9 cellular contexts compared by ENCODE assay signal in genomic region chr16:67284699-67285646, GRCh38. TPM values are rescaled to one million over a fixed set of nuclear protein-coding genes. Genes with fewer than 3 reads are reported as not detected.
DNase-seq lines count a peak whose midpoint lies in the region; ATAC-seq and TF ChIP-seq lines count a peak whose summit lies in the region.
"Had no signal": no experiment of that assay in that cellular context is flagged by ENCODE, and none has a peak within 500 bp of the region (broad histone marks: within the 10 kb centered on the region; RNA-seq: fewer than 3 reads in every experiment).

No MANE protein-coding gene starts in this region.

- intact Hi-C loops in A673 (cut with micrococcal nuclease; ENCODE audit: unreplicated experiment), result no loop called here

- no peak for DNase-seq in GM10266 (ENCODE audit: extremely low spot score)
- DNase-seq in NCI-H69 (lab: John Stamatoyannopoulos, UW), result peak; percentile 87
- DNase-seq in endodermal cell, result peak; percentile 94
- peak; percentile 26 for DNase-seq in neural crest cell (ENCODE audit: low read depth, low spot score)
- no peak for DNase-seq in activated CD4-positive, alpha-beta memory T cell treated with anti-CD3 and anti-CD28 coated beads, Interleukin-2, amount 10 ng/mL, durations not matched to agents 7 days and 5 days
- no peak for DNase-seq in A673 (ENCODE audit: low spot score)
- DNase-seq in stimulated activated CD4-positive, alpha-beta T cell treated with anti-CD3 and anti-CD28 coated beads, Interleukin-4, amount 100 ng/mL, for 1 hour, result no peak

- H3K27ac ChIP-seq in endodermal cell (ENCODE audit: low read depth, low read length) (no peak overlapping the region), A673 (ENCODE audit: low read depth, low read length, poor library complexity, severe bottlenecking) (no peak overlapping the region)

- H3K36me3 ChIP-seq in endodermal cell (ENCODE audit: control insufficient read depth, insufficient read depth, low read length) (no peaks in the 10 kb centered on the region), A673 (ENCODE audit: insufficient read depth, low read length, poor library complexity, severe bottlenecking) (no peaks in the 10 kb centered on the region)

- no peaks in the 10 kb centered on the region for H3K27me3 Mint-ChIP-seq in endodermal cell (ENCODE audit: insufficient read depth)
- H3K27me3 Mint-ChIP-seq in neural crest cell (ENCODE audit: low read depth), result no peaks in the 10 kb centered on the region
- H3K27me3 Mint-ChIP-seq in activated CD4-positive, alpha-beta memory T cell treated with anti-CD3 and anti-CD28 coated beads, Interleukin-2, amount 10 ng/mL, durations not matched to agents 7 days and 5 days, result no peaks in the 10 kb centered on the region

- no TSS peak for BruUV-seq in A673 (replicated peaks; lab: Mats Ljungman, UMichigan)

- CTCF ChIA-PET in activated CD4-positive, alpha-beta memory T cell treated with anti-CD3 and anti-CD28 coated beads, Interleukin-2, amount 10 ng/mL, durations not matched to agents 7 days and 5 days (lab: Charles Lee), result interaction anchor here (0.8 to 1.0 kb wide), 2 partner anchors 38 to 143 kb away, joined by 3 read pairs; partner anchors contain the start of gene FHOD1
- CTCF ChIA-PET in A673 (lab: Charles Lee), result interaction anchor here (0.6 kb wide), 1 partner anchor 295 kb away, joined by 6 read pairs; no protein-coding TSS in a partner anchor

- no peaks in the 10 kb centered on the region for H3K9me3 Mint-ChIP-seq in endodermal cell
- H3K9me3 Mint-ChIP-seq in neural crest cell, result no peaks in the 10 kb centered on the region
- no peaks in the 10 kb centered on the region for H3K9me3 Mint-ChIP-seq in activated CD4-positive, alpha-beta memory T cell treated with anti-CD3 and anti-CD28 coated beads, Interleukin-2, amount 10 ng/mL, durations not matched to agents 7 days and 5 days

- TF ChIP-seq CTCF in GM10266 (IDR thresholded peaks at IDR 0.05; ENCODE audit: control insufficient read depth, insufficient read depth, low read depth, missing control alignments) (peak; percentile 20), endodermal cell (conservative IDR thresholded peaks at IDR 0.05) (peak; percentile 82), neural crest cell (conservative IDR thresholded peaks at IDR 0.05) (peak; percentile 54), A673 (conservative IDR thresholded peaks at IDR 0.05; ENCODE audit: low read depth, low read length) (no peak)

- H3K9me3 ChIP-seq in endodermal cell (ENCODE audit: control insufficient read depth, low read length) (no peaks in the 10 kb centered on the region), A673 (ENCODE audit: low read depth, low read length, poor library complexity, severe bottlenecking) (no peaks in the 10 kb centered on the region)

- H3K4me3 Mint-ChIP-seq in endodermal cell, result no peak overlapping the region
- no peak overlapping the region for H3K4me3 Mint-ChIP-seq in neural crest cell
- no peak overlapping the region for H3K4me3 Mint-ChIP-seq in activated CD4-positive, alpha-beta memory T cell treated with anti-CD3 and anti-CD28 coated beads, Interleukin-2, amount 10 ng/mL, durations not matched to agents 7 days and 5 days

- no peak overlapping the region for H3K4me3 ChIP-seq in endodermal cell (ENCODE audit: low read length)
- H3K4me3 ChIP-seq in A673 (ENCODE audit: low read depth, low read length, poor library complexity, severe bottlenecking), result no peak overlapping the region

- H3K4me1 ChIP-seq in endodermal cell (ENCODE audit: control insufficient read depth, insufficient read depth, low read length) (no peaks in the 10 kb centered on the region), A673 (ENCODE audit: insufficient read depth, low read length, poor library complexity, severe bottlenecking) (no peaks in the 10 kb centered on the region)

- ATAC-seq in GM21825 (IDR thresholded peaks at IDR 0.05; ENCODE audit: unreplicated experiment), result no peak

- no peak overlapping the region for H3K27ac Mint-ChIP-seq in endodermal cell
- H3K27ac Mint-ChIP-seq in neural crest cell (ENCODE audit: unreplicated experiment), result no peak overlapping the region
- H3K27ac Mint-ChIP-seq in activated CD4-positive, alpha-beta memory T cell treated with anti-CD3 and anti-CD28 coated beads, Interleukin-2, amount 10 ng/mL, durations not matched to agents 7 days and 5 days, result no peak overlapping the region

- H3K4me1 Mint-ChIP-seq in endodermal cell, result peaks cover 2% of the 10 kb centered on the region
- H3K4me1 Mint-ChIP-seq in neural crest cell, result no peaks in the 10 kb centered on the region
- H3K4me1 Mint-ChIP-seq in activated CD4-positive, alpha-beta memory T cell treated with anti-CD3 and anti-CD28 coated beads, Interleukin-2, amount 10 ng/mL, durations not matched to agents 7 days and 5 days, result peaks cover 9% of the 10 kb centered on the region

- POLR2A ChIA-PET in activated CD4-positive, alpha-beta memory T cell treated with anti-CD3 and anti-CD28 coated beads, Interleukin-2, amount 10 ng/mL, durations not matched to agents 7 days and 5 days (lab: Charles Lee), result interaction anchor here (1.5 kb wide), 1 partner anchor 26 kb away, joined by 3 read pairs; no protein-coding TSS in a partner anchor
- POLR2A ChIA-PET in A673 (lab: Charles Lee; ENCODE audit: low non-redundant PET), result no interaction called here

- no peak overlapping the region for H3K9ac ChIP-seq in endodermal cell (ENCODE audit: extremely low read depth, low read length, poor library complexity, severe bottlenecking)

- H3K36me3 Mint-ChIP-seq in endodermal cell (ENCODE audit: low read depth) (no peaks in the 10 kb centered on the region), neural crest cell (ENCODE audit: low read depth) (no peaks in the 10 kb centered on the region)
- no peaks in the 10 kb centered on the region for H3K36me3 Mint-ChIP-seq in activated CD4-positive, alpha-beta memory T cell treated with anti-CD3 and anti-CD28 coated beads, Interleukin-2, amount 10 ng/mL, durations not matched to agents 7 days and 5 days (ENCODE audit: low read depth)

- H3K27me3 ChIP-seq in endodermal cell (ENCODE audit: control insufficient read depth, insufficient read depth, low read length, poor library complexity, severe bottlenecking) (no peaks in the 10 kb centered on the region), A673 (replicated peaks; ENCODE audit: insufficient read depth, low read depth, low read length, poor library complexity) (no peaks in the 10 kb centered on the region)

- whole genome bisulfite sequencing in endodermal cell (ENCODE audit: insufficient coverage in 1 of 2, insufficient read length in 1 of 2), 2 experiments, result 78% methylated on average over 23 to 34 of the region's 34 CpGs

RNA-seq across cellular contexts. Expression of gene PLEKHG4, which starts 5.6 kb away (rescaled TPM):
- total RNA-seq in endodermal cell (10 to 100 TPM; 10.5 to 12.4 TPM), neural crest cell (3.7 and 4.0 TPM in 2 replicates), A673 (2021) (5.8 and 8.9 TPM in 2 replicates)
- polyA plus RNA-seq in endodermal cell (2013, experiment 1 of 2), result 6.1 TPM
- polyA plus RNA-seq in endodermal cell (2013, experiment 2 of 2), result 3.8 TPM
- total RNA-seq in activated CD4-positive, alpha-beta memory T cell treated with anti-CD3 and anti-CD28 coated beads, Interleukin-2, amount 10 ng/mL, durations not matched to agents 7 days and 5 days, result 10 to 100 TPM in 1 of 2 experiments, 1 to 10 TPM in 1; 9.2 to 10.9 TPM

RNA-seq across cellular contexts. Expression of gene SLC9A5, which starts 36.2 kb away (rescaled TPM):
- total RNA-seq in endodermal cell (1 to 10 TPM; 8.9 to 9.0 TPM), neural crest cell (3.3 and 4.4 TPM in 2 replicates), A673 (2021) (2.4 and 3.6 TPM in 2 replicates)
- 4.8 TPM for polyA plus RNA-seq in endodermal cell (2013, experiment 1 of 2)
- 4.6 TPM for polyA plus RNA-seq in endodermal cell (2013, experiment 2 of 2)
- total RNA-seq in activated CD4-positive, alpha-beta memory T cell treated with anti-CD3 and anti-CD28 coated beads, Interleukin-2, amount 10 ng/mL, durations not matched to agents 7 days and 5 days, result 1 to 10 TPM; 2.2 to 2.8 TPM

RNA-seq across cellular contexts. Expression of gene FHOD1, which starts 37.7 kb away (rescaled TPM):
- 10 to 100 TPM; 51.7 to 71.9 TPM for total RNA-seq in endodermal cell
- polyA plus RNA-seq in endodermal cell (2013, experiment 1 of 2), result 31.9 TPM
- 31.3 TPM for polyA plus RNA-seq in endodermal cell (2013, experiment 2 of 2)
- total RNA-seq in neural crest cell, result 39.9 and 45.5 TPM in 2 replicates
- total RNA-seq in activated CD4-positive, alpha-beta memory T cell treated with anti-CD3 and anti-CD28 coated beads, Interleukin-2, amount 10 ng/mL, durations not matched to agents 7 days and 5 days, result 10 to 100 TPM; 94.8 to 99.1 TPM
- 94.9 and 96.4 TPM in 2 replicates for total RNA-seq in A673 (2021)

RNA-seq across cellular contexts. Expression of gene KCTD19, which starts 41.6 kb away (rescaled TPM):
- total RNA-seq in endodermal cell (1 to 10 TPM; 1.2 to 1.3 TPM), neural crest cell (1.1 and 1.3 TPM in 2 replicates), A673 (2021) (0.32 TPM in 1 of 2 replicates, not detected in the other)
- polyA plus RNA-seq in endodermal cell (2013, experiment 1 of 2), result 1.5 TPM
- polyA plus RNA-seq in endodermal cell (2013, experiment 2 of 2), result 1.7 TPM
- under 1 TPM; 0.20 to 0.48 TPM for total RNA-seq in activated CD4-positive, alpha-beta memory T cell treated with anti-CD3 and anti-CD28 coated beads, Interleukin-2, amount 10 ng/mL, durations not matched to agents 7 days and 5 days
- polyA plus RNA-seq: esophagus had no signal

RNA-seq across cellular contexts. Expression of gene LRRC36, which starts 41.6 kb away (rescaled TPM):
- total RNA-seq in endodermal cell (under 1 TPM in 1 of 2 donors, not detected in 1; 0.73 TPM), neural crest cell (0.21 TPM in 1 of 2 replicates, not detected in the other), A673 (2021) (not detected in 2 replicates)
- 0.50 TPM for polyA plus RNA-seq in endodermal cell (2013, experiment 1 of 2)
- polyA plus RNA-seq in endodermal cell (2013, experiment 2 of 2), result 0.54 TPM
- not detected for total RNA-seq in activated CD4-positive, alpha-beta memory T cell treated with anti-CD3 and anti-CD28 coated beads, Interleukin-2, amount 10 ng/mL, durations not matched to agents 7 days and 5 days

Comparison
In these comparisons a context has a peak if more than half of its experiments do, and no peak if none do; other contexts are left out.
1. DNase-seq: peak in NCI-H69 (single experiment), endodermal cell (single experiment) and neural crest cell (single experiment); none in GM10266 (single experiment), activated CD4-positive, alpha-beta memory T cell treated with anti-CD3 and anti-CD28 coated beads, Interleukin-2, amount 10 ng/mL, durations not matched to agents 7 days and 5 days (single experiment), A673 (single experiment) and stimulated activated CD4-positive, alpha-beta T cell treated with anti-CD3 and anti-CD28 coated beads, Interleukin-4, amount 100 ng/mL, for 1 hour (single experiment).